Comparison of ENCODE assay signal across 24 cellular contexts in genomic region chr14:103066399-103066798, GRCh38. TPM values are rescaled to one million over a fixed set of nuclear protein-coding genes. Genes with fewer than 3 reads are reported as not detected.
DNase-seq lines count a peak whose midpoint lies in the region; ATAC-seq and TF ChIP-seq lines count a peak whose summit lies in the region.
"Had no signal": no experiment of that assay in that cellular context is flagged by ENCODE, and none has a peak within 500 bp of the region (broad histone marks: within the 10 kb centered on the region; RNA-seq: fewer than 3 reads in every experiment).

No MANE protein-coding gene starts in this region.

- H2BK15ac ChIP-seq in H9 (ENCODE audit: low read depth, low read length), result no peak overlapping the region

- no peak overlapping the region for H4K91ac ChIP-seq in H9 (ENCODE audit: insufficient read length, low read depth, low read length)

- no peak overlapping the region for H3K4me3 Mint-ChIP-seq in CD4-positive, alpha-beta memory T cell
- H3K4me3 Mint-ChIP-seq in H9, result no peak overlapping the region
- H3K4me3 Mint-ChIP-seq: central memory CD8-positive, alpha-beta T cell; endodermal cell had no signal

- no peak for TF ChIP-seq CTCF in heart right ventricle (IDR thresholded peaks at IDR 0.05)
- no peak for TF ChIP-seq CTCF in right atrium auricular region (IDR thresholded peaks at IDR 0.05)
- TF ChIP-seq CTCF in H9 (conservative IDR thresholded peaks at IDR 0.05), result no peak

- no peaks in the 10 kb centered on the region for H3K4me1 Mint-ChIP-seq in CD4-positive, alpha-beta memory T cell
- H3K4me1 Mint-ChIP-seq in H9, result peaks cover 0 to 7% of the 10 kb centered on the region in 2 experiments; a peak in 1 of 4 replicates
- H3K4me1 Mint-ChIP-seq: central memory CD8-positive, alpha-beta T cell; endodermal cell had no signal

- intact Hi-C loops in heart right ventricle (cut with DNase I), result no loop called here
- intact Hi-C loops in CD4-positive, alpha-beta memory T cell (cut with micrococcal nuclease), result no loop called here

- H3K4me3 ChIP-seq in heart right ventricle (no peak overlapping the region), right atrium auricular region (no peak overlapping the region), esophagus (ENCODE audit: low read depth in 1 of 2, low read length in 2 of 2) (no peak overlapping the region)
- H3K4me3 ChIP-seq in CD4-positive, alpha-beta memory T cell (ENCODE audit: low read length in 2 of 2), result no peak overlapping the region
- H3K4me3 ChIP-seq: BLaER1 treated with 17β-estradiol and CSF1 and Interleukin-3, amounts not matched to agents 10 nM and 100 nM; GM12878; lung had no signal

- H2BK20ac ChIP-seq in H9 (ENCODE audit: low read depth, low read length, poor library complexity, severe bottlenecking), result no peak overlapping the region

- no peak overlapping the region for H2BK5ac ChIP-seq in H9 (ENCODE audit: insufficient read length, low read length)

- H2BK120ac ChIP-seq in H9 (ENCODE audit: low read depth, low read length, poor library complexity, severe bottlenecking), result no peak overlapping the region

- H4K5ac ChIP-seq in H9 (ENCODE audit: insufficient read length, low read depth, low read length), result no peak overlapping the region

- CTCF ChIA-PET in CD4-positive, alpha-beta memory T cell (lab: Charles Lee; ENCODE audit: partially characterized antibody), result no interaction called here

- no peaks in the 10 kb centered on the region for H3K23me2 ChIP-seq in H9 (ENCODE audit: insufficient read length, low read depth, low read length, poor library complexity, severe bottlenecking)

- peak in 1 of 2 donors; percentile 78 for DNase-seq in heart right ventricle
- DNase-seq in right atrium auricular region (ENCODE audit: low spot score), result no peak
- peak; percentile 93 to 97 for DNase-seq in lung microvascular endothelial cell (ENCODE audit: low read depth in 2 of 2)
- DNase-seq in CD4-positive, alpha-beta memory T cell, result no peak
- DNase-seq in inferior parietal cortex (ENCODE audit: extremely low spot score), result no peak
- no peak for DNase-seq in H9
- DNase-seq: activated effector memory CD4-positive, alpha-beta T cell treated with anti-CD3 and anti-CD28 coated beads, Interleukin-2, amount 50 U/mL, for 16 hours; amniotic stem cell; endodermal cell; GF-D8; NCI-H1436; NCI-H2171 treated with DMSO at 0.1 percent for 48 hours; NCI-H774; stimulated activated CD8-positive, alpha-beta memory T cell treated with anti-CD3 and anti-CD28 coated beads, Interleukin-4, amount 100 ng/mL, for 48 hours; substantia nigra had no signal

- no peak overlapping the region for H2AFZ ChIP-seq in H9 (ENCODE audit: low read length)

- POLR2A ChIA-PET in CD4-positive, alpha-beta memory T cell (lab: Charles Lee; ENCODE audit: partially characterized antibody), result no interaction called here

- H2BK12ac ChIP-seq in H9 (ENCODE audit: insufficient read length, low read depth, low read length), result no peak overlapping the region

- no peaks in the 10 kb centered on the region for H4K20me1 ChIP-seq in H9 (ENCODE audit: control insufficient read depth, insufficient read depth, insufficient read length)
- H4K20me1 ChIP-seq: BLaER1 treated with 17β-estradiol and CSF1 and Interleukin-3, amounts not matched to agents 10 nM and 100 nM had no signal

- H3K36me3 ChIP-seq in heart right ventricle, result no peaks in the 10 kb centered on the region
- H3K36me3 ChIP-seq in right atrium auricular region, result no peaks in the 10 kb centered on the region
- H3K36me3 ChIP-seq in esophagus (ENCODE audit: control insufficient read depth in 2 of 2, insufficient read depth in 2 of 2, low read length in 1 of 2), result no peaks in the 10 kb centered on the region
- H3K36me3 ChIP-seq in CD4-positive, alpha-beta memory T cell (ENCODE audit: insufficient read depth, low read length), result no peaks in the 10 kb centered on the region
- H3K36me3 ChIP-seq: BLaER1 treated with 17β-estradiol and CSF1 and Interleukin-3, amounts not matched to agents 10 nM and 100 nM had no signal

- H4K8ac ChIP-seq in H9 (replicated peaks; ENCODE audit: insufficient read length, low read depth, low read length), result no peak overlapping the region

- no peak overlapping the region for H3K4me2 ChIP-seq in H9 (ENCODE audit: insufficient read depth, insufficient read length, low read length)

- WGBS in heart right ventricle, 2 donors, result 57 to 62% methylated on average over 9 of the region's 9 CpGs
- WGBS in esophagus, 2 donors, result 70 to 77% methylated on average over 9 of the region's 9 CpGs
- no CpG with 5 or more reads among the region's 9 CpGs for WGBS in H9 (ENCODE audit: extremely low coverage, insufficient read length, low lambda C conversion rate)

- no peak overlapping the region for H3K56ac ChIP-seq in H9 (ENCODE audit: insufficient read length, low read depth, low read length)

- H3K4me1 ChIP-seq in heart right ventricle (peaks cover 3 to 28% (median 14%) of the 10 kb centered on the region in 9 donors), right atrium auricular region (peaks cover 0 to 17% of the 10 kb centered on the region in 2 donors), esophagus (ENCODE audit: control insufficient read depth in 2 of 2, insufficient read depth in 2 of 2, low read length in 1 of 2) (peaks cover 4 to 20% of the 10 kb centered on the region in 2 donors), H9 (ENCODE audit: insufficient read depth, low read length) (peaks cover 4% of the 10 kb centered on the region; the same call in 1 of the 2 replicates)
- H3K4me1 ChIP-seq in CD4-positive, alpha-beta memory T cell (ENCODE audit: insufficient read depth, low read length), result no peaks in the 10 kb centered on the region

- H3K79me1 ChIP-seq in H9 (ENCODE audit: insufficient read depth, low read depth, low read length, poor library complexity, severe bottlenecking), result no peaks in the 10 kb centered on the region

- H3K9me3 ChIP-seq in heart right ventricle (no peaks in the 10 kb centered on the region), right atrium auricular region (no peaks in the 10 kb centered on the region), esophagus (ENCODE audit: control insufficient read depth in 2 of 2, insufficient read depth in 1 of 2, low read depth in 1 of 2, low read length in 1 of 2) (no peaks in the 10 kb centered on the region), H9 (ENCODE audit: control insufficient read depth, low read depth, low read length) (no peaks in the 10 kb centered on the region)
- H3K9me3 ChIP-seq in CD4-positive, alpha-beta memory T cell (ENCODE audit: control insufficient read depth in 1 of 2, low read length in 2 of 2), result no peaks in the 10 kb centered on the region
- H3K9me3 ChIP-seq: BLaER1 treated with 17β-estradiol and CSF1 and Interleukin-3, amounts not matched to agents 10 nM and 100 nM had no signal

- no peak overlapping the region for H2AK5ac ChIP-seq in H9 (ENCODE audit: insufficient read length, low read length)

- H3K79me2 ChIP-seq in H9 (ENCODE audit: insufficient read depth, low read length), result no peaks in the 10 kb centered on the region

- H3K27ac Mint-ChIP-seq in CD4-positive, alpha-beta memory T cell, result no peak overlapping the region
- no peak overlapping the region for H3K27ac Mint-ChIP-seq in H9
- H3K27ac Mint-ChIP-seq: endodermal cell had no signal

- H3K14ac ChIP-seq in H9 (ENCODE audit: insufficient read depth, low read length), result no peak overlapping the region

- peaks cover 1% of the 10 kb centered on the region in 2 donors for H3K27me3 Mint-ChIP-seq in CD4-positive, alpha-beta memory T cell
- peaks cover 5% of the 10 kb centered on the region for H3K27me3 Mint-ChIP-seq in H9 (ENCODE audit: low read depth)

- ATAC-seq in heart right ventricle (peak; percentile 27 to 86 (median 64)), HG03460 (IDR thresholded peaks at IDR 0.05; ENCODE audit: unreplicated experiment) (no peak)
- ATAC-seq: GM12878 had no signal

- H3K27ac ChIP-seq in heart right ventricle (peak overlapping the region in 5 of 10 donors; percentile 25 to 44 (median 36)), right atrium auricular region (no peak overlapping the region), esophagus (ENCODE audit: low read depth in 2 of 2, low read length in 1 of 2) (peak overlapping the region; percentile 92), H9 (ENCODE audit: insufficient read length, low read depth, low read length) (no peak overlapping the region)
- no peak overlapping the region for H3K27ac ChIP-seq in CD4-positive, alpha-beta memory T cell (ENCODE audit: low read depth, low read length)
- H3K27ac ChIP-seq: BLaER1 treated with 17β-estradiol and CSF1 and Interleukin-3, amounts not matched to agents 10 nM and 100 nM; foreskin keratinocyte had no signal

- H3K36me3 Mint-ChIP-seq in CD4-positive, alpha-beta memory T cell, result no peaks in the 10 kb centered on the region
- H3K36me3 Mint-ChIP-seq in H9 (ENCODE audit: insufficient read depth in 1 of 3, low read depth in 3 of 3), result no peaks in the 10 kb centered on the region

- H3K9me3 Mint-ChIP-seq in CD4-positive, alpha-beta memory T cell, result no peaks in the 10 kb centered on the region
- H3K9me3 Mint-ChIP-seq in H9, result no peaks in the 10 kb centered on the region; a peak in 1 of 5 replicates
- H3K9me3 Mint-ChIP-seq: central memory CD8-positive, alpha-beta T cell; endodermal cell had no signal

- no peak overlapping the region for H3K4ac ChIP-seq in H9 (ENCODE audit: low read depth, low read length)

- no peak overlapping the region for H3K18ac ChIP-seq in H9 (ENCODE audit: insufficient read length, low read depth, low read length)

- H3K27me3 ChIP-seq in heart right ventricle, result no peaks in the 10 kb centered on the region
- no peaks in the 10 kb centered on the region for H3K27me3 ChIP-seq in right atrium auricular region
- no peaks in the 10 kb centered on the region for H3K27me3 ChIP-seq in esophagus (ENCODE audit: control insufficient read depth in 1 of 2, insufficient read depth in 2 of 2, low read length in 2 of 2)
- H3K27me3 ChIP-seq in CD4-positive, alpha-beta memory T cell (ENCODE audit: insufficient read depth, low read length), result no peaks in the 10 kb centered on the region
- no peaks in the 10 kb centered on the region for H3K27me3 ChIP-seq in H9 (ENCODE audit: insufficient read depth, low read length)
- H3K27me3 ChIP-seq: BLaER1 treated with 17β-estradiol and CSF1 and Interleukin-3, amounts not matched to agents 10 nM and 100 nM; foreskin keratinocyte had no signal

- H3T11ph ChIP-seq in H9 (ENCODE audit: low read length), result no peak overlapping the region

- no peak overlapping the region for H3K23ac ChIP-seq in H9 (ENCODE audit: insufficient read length, low read depth, low read length)

- H3K9ac ChIP-seq in H9 (ENCODE audit: extremely low read depth, insufficient read length, low read length), result no peak overlapping the region
- H3K9ac ChIP-seq: BLaER1 treated with 17β-estradiol and CSF1 and Interleukin-3, amounts not matched to agents 10 nM and 100 nM had no signal

RNA-seq across cellular contexts. Expression of gene CDC42BPB, which starts 9.1 kb away (rescaled TPM):
- total RNA-seq in heart right ventricle (10 to 100 TPM; 60.8 to 83.6 (median 70.1) TPM), right atrium auricular region (10 to 100 TPM; 68.0 to 83.4 TPM), lung microvascular endothelial cell (73.7 and 104 TPM in 2 replicates), H9 (2021) (97.3 and 103 TPM in 2 replicates)
- polyA plus RNA-seq in heart right ventricle (10 to 100 TPM; 29.6 to 31.2 TPM), esophagus (10 to 100 TPM; 29.9 to 35.2 TPM)
- 1 to 10 TPM; 7.5 to 8.4 TPM for total RNA-seq in CD4-positive, alpha-beta memory T cell
- polyA plus RNA-seq in CD4-positive, alpha-beta memory T cell, result under 1 TPM; 0.02 to 0.80 TPM

RNA-seq across cellular contexts. Expression of gene LBHD2, which starts 17.6 kb away (rescaled TPM):
- total RNA-seq in heart right ventricle (not detected), right atrium auricular region (not detected), lung microvascular endothelial cell (not detected in 2 replicates), H9 (2021) (not detected in 2 replicates)
- polyA plus RNA-seq in heart right ventricle (under 1 TPM in 1 of 2 donors, not detected in 1; 0.19 TPM), esophagus (not detected)
- total RNA-seq in CD4-positive, alpha-beta memory T cell, result not detected
- not detected for polyA plus RNA-seq in CD4-positive, alpha-beta memory T cell
- total RNA-seq: A172, endodermal cell, foreskin keratinocyte, GM12878, lung, osteocyte had no signal
- polyA plus RNA-seq: foreskin keratinocyte, GM12878 had no signal

RNA-seq across cellular contexts. Expression of gene EXOC3L4, which starts 28.1 kb away (rescaled TPM):
- 1 to 10 TPM in 2 of 10 donors, under 1 TPM in 4, not detected in 4; 0.16 to 2.0 (median 0.48) TPM for total RNA-seq in heart right ventricle
- polyA plus RNA-seq in heart right ventricle, result 1 to 10 TPM in 1 of 2 donors, under 1 TPM in 1; 0.51 to 1.2 TPM
- total RNA-seq in right atrium auricular region, result under 1 TPM in 1 of 2 donors, not detected in 1; 0.37 TPM
- under 1 TPM; 0.52 to 0.67 TPM for polyA plus RNA-seq in esophagus
- total RNA-seq in lung microvascular endothelial cell, result not detected in 2 replicates
- not detected for total RNA-seq in CD4-positive, alpha-beta memory T cell
- polyA plus RNA-seq in CD4-positive, alpha-beta memory T cell, result not detected
- 0.39 and 0.42 TPM in 2 replicates for total RNA-seq in H9 (2021)
- total RNA-seq: foreskin keratinocyte, GM12878 had no signal
- polyA plus RNA-seq: foreskin keratinocyte, GM12878 had no signal

RNA-seq across cellular contexts. Expression of gene TNFAIP2, which starts 56.9 kb away (rescaled TPM):
- total RNA-seq in heart right ventricle (100 to 1,000 TPM in 1 of 10 donors, 10 to 100 TPM in 9; 21.8 to 134 (median 42.0) TPM), right atrium auricular region (10 to 100 TPM; 24.5 to 32.2 TPM), lung microvascular endothelial cell (21.0 and 46.0 TPM in 2 replicates), H9 (2021) (29.3 and 29.7 TPM in 2 replicates)
- polyA plus RNA-seq in heart right ventricle (100 to 1,000 TPM in 1 of 2 donors, 10 to 100 TPM in 1; 24.6 to 138 TPM), esophagus (100 to 1,000 TPM in 1 of 2 donors, 10 to 100 TPM in 1; 93.7 to 219 TPM)
- total RNA-seq in CD4-positive, alpha-beta memory T cell, result 1 to 10 TPM; 5.1 to 5.8 TPM
- polyA plus RNA-seq in CD4-positive, alpha-beta memory T cell, result not detected

Comparison
In these comparisons a context has a peak if more than half of its experiments do, and no peak if none do; other contexts are left out.
1. DNase-seq: peak in lung microvascular endothelial cell (2 of 2); none in right atrium auricular region (single experiment), CD4-positive, alpha-beta memory T cell (0 of 5), inferior parietal cortex (single experiment) and H9 (single experiment).
2. H3K27ac ChIP-seq: peak in esophagus (2 of 2); none in right atrium auricular region (0 of 2), CD4-positive, alpha-beta memory T cell (single experiment) and H9 (single experiment).